1 cellular context compared by ENCODE assay signal in genomic region chr6:31712296-31712695, GRCh38.
TF ChIP-seq lines count a peak whose summit lies in the region.

No MANE protein-coding gene starts in this region.

TF ChIP-seq in A549, 52 proteins besides CTCF, POLR2A, EP300 and RAD21:
- TF ChIP-seq RFX5 (IDR thresholded peaks at IDR 0.05) (no peak), NR3C1 (IDR thresholded peaks at IDR 0.05) (no peak), ZFP36 (IDR thresholded peaks at IDR 0.05; ENCODE audit: borderline replicate concordance, partially characterized antibody) (no peak), JUN (IDR thresholded peaks at IDR 0.05) (no peak), CBX8 (IDR thresholded peaks at IDR 0.05) (no peak)
